ENCODE assay signal across 3 cellular contexts in the genomic region with DNA sequence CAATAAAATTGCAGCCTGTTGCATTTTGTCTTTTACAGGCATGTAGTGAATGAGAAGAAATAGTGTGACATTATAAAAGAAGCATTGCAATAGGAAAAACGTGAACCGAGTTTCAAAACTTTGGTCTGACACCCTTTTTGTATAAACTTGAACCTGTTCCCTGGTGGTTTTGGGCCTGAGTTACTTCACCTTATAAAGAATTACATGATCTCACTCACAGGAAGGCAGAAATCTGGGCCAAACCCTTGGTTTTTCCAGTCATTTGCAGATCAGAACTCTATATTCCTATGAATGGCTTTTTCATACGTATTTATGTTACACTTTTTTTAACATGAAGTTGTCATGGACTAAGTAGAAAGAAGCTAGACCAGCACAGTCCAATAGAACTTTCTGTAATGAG.
"Had no signal": no experiment of that assay in that cellular context is flagged by ENCODE, and none has a peak within 500 bp of the region (broad histone marks: within the 10 kb centered on the region; RNA-seq: fewer than 3 reads in every experiment).

No MANE protein-coding gene starts in this region.

- H3K4me3 ChIP-seq: GM12878 had no signal

- ATAC-seq: GM12878 had no signal

- DNase-seq: GDM1, GF-D8 had no signal
